ENCODE assay signal across 8 cellular contexts in genomic region chrX:12973561-12974216, GRCh38. TPM values are rescaled to one million over a fixed set of nuclear protein-coding genes. Genes with fewer than 3 reads are reported as not detected.
DNase-seq lines count a peak whose midpoint lies in the region; ATAC-seq, FAIRE-seq and TF ChIP-seq lines count a peak whose summit lies in the region.

No MANE protein-coding gene starts in this region.

- H4K20me1 ChIP-seq in HepG2 (ENCODE audit: insufficient read depth, low read length) = no peaks in the 10 kb centered on the region

- ATAC-seq in HepG2 = no peak
- no peak for ATAC-seq in HG02798 (IDR thresholded peaks at IDR 0.05; ENCODE audit: poor library complexity, unreplicated experiment)
- no peak for ATAC-seq in GM19351 (IDR thresholded peaks at IDR 0.05; ENCODE audit: unreplicated experiment)

- H3K79me2 ChIP-seq in HepG2 (ENCODE audit: insufficient read depth, low read length) = no peaks in the 10 kb centered on the region

- no peaks in the 10 kb centered on the region for H3K36me3 ChIP-seq in liver (ENCODE audit: control insufficient read depth in 4 of 4, insufficient read depth in 3 of 4, low read depth in 1 of 4, low read length in 3 of 4)
- H3K36me3 ChIP-seq in HepG2 (replicated peaks in 1 of 2; ENCODE audit: control insufficient read depth in 1 of 2, insufficient read depth in 2 of 2, low read length in 2 of 2) = no peaks in the 10 kb centered on the region
- H3K36me3 ChIP-seq in spleen = peaks cover 0 to 24% (median 0%) of the 10 kb centered on the region in 6 donors

- H2AFZ ChIP-seq in HepG2 (ENCODE audit: low read length) = no peak overlapping the region

- H3K27ac Mint-ChIP-seq in activated CD4-positive, alpha-beta memory T cell treated with anti-CD3 and anti-CD28 coated beads, Interleukin-2, amount 10 ng/mL, durations not matched to agents 7 days and 5 days = peak overlapping the region; percentile 97

- H3K4me1 ChIP-seq in liver (ENCODE audit: control insufficient read depth in 4 of 4, insufficient read depth in 4 of 4, low read length in 3 of 4) (peaks cover 0 to 10% (median 8%) of the 10 kb centered on the region in 4 donors), HepG2 (ENCODE audit: insufficient read depth, low read length) (no peaks in the 10 kb centered on the region), spleen (peaks cover 9 to 59% (median 42%) of the 10 kb centered on the region in 6 donors)

- FAIRE-seq in HepG2 (lab: Jason Lieb, UNC) = no peak

- H3K27me3 ChIP-seq in liver (ENCODE audit: control insufficient read depth in 4 of 4, insufficient read depth in 4 of 4, low read length in 3 of 4) (no peaks in the 10 kb centered on the region), HepG2 (ENCODE audit: control insufficient read depth in 1 of 2, insufficient read depth in 2 of 2, low read length in 2 of 2) (peaks cover 0 to 11% of the 10 kb centered on the region in 2 experiments; a peak in 4 of 5 replicates), spleen (replicated peaks in 1 of 7) (peaks cover 0 to 15% (median 0%) of the 10 kb centered on the region in 7 donors)

- no peaks in the 10 kb centered on the region for H3K9me3 ChIP-seq in liver (ENCODE audit: control insufficient read depth in 4 of 4, low read length in 3 of 4)
- no peaks in the 10 kb centered on the region for H3K9me3 ChIP-seq in HepG2 (ENCODE audit: low read length)
- H3K9me3 ChIP-seq in spleen = peaks cover 0 to 13% (median 0%) of the 10 kb centered on the region in 8 donors

- TF ChIP-seq POLR2A in HepG2 (IDR thresholded peaks at IDR 0.05; ENCODE audit: insufficient read depth in 1 of 2, low read depth in 2 of 2, low read length in 2 of 2) (no peak), spleen (IDR thresholded peaks at IDR 0.05) (no peak)

- peak overlapping the region in 1 of 3 donors; percentile 84 for H3K4me3 ChIP-seq in liver (ENCODE audit: low read depth in 1 of 3, low read length in 3 of 3)
- no peak overlapping the region for H3K4me3 ChIP-seq in HepG2 (replicated peaks in 1 of 3; ENCODE audit: insufficient read depth in 1 of 3, low read depth in 2 of 3, low read length in 3 of 3)
- H3K4me3 ChIP-seq in fibroblast of villous mesenchyme (ENCODE audit: low read depth, low read length) = peak overlapping the region; percentile 90
- H3K4me3 ChIP-seq in spleen = peak overlapping the region; percentile 64 to 89 (median 74)

- H3K36me3 Mint-ChIP-seq in activated CD4-positive, alpha-beta memory T cell treated with anti-CD3 and anti-CD28 coated beads, Interleukin-2, amount 10 ng/mL, durations not matched to agents 7 days and 5 days (ENCODE audit: low read depth) = peaks cover 49% of the 10 kb centered on the region

- no peaks in the 10 kb centered on the region for H3K9me3 Mint-ChIP-seq in activated CD4-positive, alpha-beta memory T cell treated with anti-CD3 and anti-CD28 coated beads, Interleukin-2, amount 10 ng/mL, durations not matched to agents 7 days and 5 days

- no peak for TF ChIP-seq EP300 in HepG2 (IDR thresholded peaks at IDR 0.05; ENCODE audit: low read depth in 2 of 2, low read length in 2 of 2)
- TF ChIP-seq EP300 in HepG2 (CRISPR knock-in tag; IDR thresholded peaks at IDR 0.05; ENCODE audit: borderline replicate concordance) = no peak

- no peak for TF ChIP-seq RAD21 in liver (IDR thresholded peaks at IDR 0.05)
- TF ChIP-seq RAD21 in HepG2 (CRISPR knock-in tag; IDR thresholded peaks at IDR 0.05) = no peak

- H3K4me1 Mint-ChIP-seq in activated CD4-positive, alpha-beta memory T cell treated with anti-CD3 and anti-CD28 coated beads, Interleukin-2, amount 10 ng/mL, durations not matched to agents 7 days and 5 days = peaks cover 36% of the 10 kb centered on the region

- H3K4me2 ChIP-seq in HepG2 (ENCODE audit: low read depth, low read length) = no peak overlapping the region

- 66% methylated on average over 18 of the region's 18 CpGs for WGBS in liver
- 81% methylated on average over 12 of the region's 18 CpGs for WGBS in HepG2 (ENCODE audit: low lambda C conversion rate)
- WGBS in spleen, 5 donors = 7 to 42% (median 12%) methylated on average over 13 to 18 of the region's 18 CpGs

- no peaks in the 10 kb centered on the region for H3K27me3 Mint-ChIP-seq in activated CD4-positive, alpha-beta memory T cell treated with anti-CD3 and anti-CD28 coated beads, Interleukin-2, amount 10 ng/mL, durations not matched to agents 7 days and 5 days

- peak overlapping the region; percentile 83 to 98 for H3K27ac ChIP-seq in liver (ENCODE audit: low read depth in 1 of 2, low read length in 2 of 2)
- H3K27ac ChIP-seq in HepG2 (ENCODE audit: extremely low read length, insufficient read depth, low read length) = no peak overlapping the region
- peak overlapping the region; percentile 75 to 98 (median 97) for H3K27ac ChIP-seq in spleen

- no TSS peak for BruUV-seq in HepG2 (replicated peaks; lab: Mats Ljungman, UMichigan)

- TF ChIP-seq CTCF in liver (IDR thresholded peaks at IDR 0.05; ENCODE audit: low read depth, low read length, missing input control) (no peak), HepG2 (CRISPR knock-in tag; IDR thresholded peaks at IDR 0.05) (no peak), fibroblast of villous mesenchyme (IDR thresholded peaks at IDR 0.05; ENCODE audit: insufficient read depth, low read depth, low read length) (no peak), spleen (IDR thresholded peaks at IDR 0.05 in 8 of 11, conservative IDR thresholded peaks at IDR 0.05 in 3 of 11) (no peak)

- DNase-seq in HepG2 (ENCODE audit: low spot score) (no peak), fibroblast of villous mesenchyme (ENCODE audit: low read depth) (no peak), spleen (peak; percentile 90), islet precursor cell (no peak)
- peak; percentile 59 for DNase-seq in activated CD4-positive, alpha-beta memory T cell treated with anti-CD3 and anti-CD28 coated beads, Interleukin-2, amount 10 ng/mL, durations not matched to agents 7 days and 5 days

- in situ Hi-C loops in HepG2 (cut with HindIII; ENCODE audit: extremely low pct_ligation_motif_present, low pct_unique_long_range_greater_than_20kb) = no loop called here

- peak overlapping the region; percentile 89 for H3K4me3 Mint-ChIP-seq in activated CD4-positive, alpha-beta memory T cell treated with anti-CD3 and anti-CD28 coated beads, Interleukin-2, amount 10 ng/mL, durations not matched to agents 7 days and 5 days

- intact Hi-C loops in HepG2 (cut with micrococcal nuclease; ENCODE audit: unreplicated experiment) = no loop called here
- intact Hi-C loops in spleen (cut with DNase I; ENCODE audit: low total_unique reads) = no loop called here

- peak overlapping the region in 1 of 2 donors; percentile 81 for H3K9ac ChIP-seq in liver (ENCODE audit: low read depth in 1 of 2, low read length in 2 of 2)
- no peak overlapping the region for H3K9ac ChIP-seq in HepG2 (ENCODE audit: insufficient read depth, low read depth, low read length)

- CTCF ChIA-PET in HepG2 (lab: Yijun Ruan, JAX; ENCODE audit: low intra/inter-chr PET ratio, low total read pairs) = no interaction called here
- CTCF ChIA-PET in activated CD4-positive, alpha-beta memory T cell treated with anti-CD3 and anti-CD28 coated beads, Interleukin-2, amount 10 ng/mL, durations not matched to agents 7 days and 5 days (lab: Charles Lee) = interaction anchor here (1.0 to 14.0 kb wide), 7 partner anchors 17 to 514 kb away, joined by 3 to 210 read pairs (median 11); no protein-coding TSS in a partner anchor

- POLR2A ChIA-PET in HepG2 (lab: Yijun Ruan, JAX) = no interaction called here
- POLR2A ChIA-PET in activated CD4-positive, alpha-beta memory T cell treated with anti-CD3 and anti-CD28 coated beads, Interleukin-2, amount 10 ng/mL, durations not matched to agents 7 days and 5 days (lab: Charles Lee) = interaction anchor here (2.0 to 25.0 kb wide), 7 partner anchors 11 to 761 kb away, joined by 6 to 1502 read pairs (median 113); partner anchors contain the start of genes OFD1 and TRAPPC2

TF ChIP-seq in liver, 16 proteins besides CTCF, POLR2A, EP300 and RAD21 (continues in another document):
- TF ChIP-seq HNF4G (IDR thresholded peaks at IDR 0.05) (no peak), YY1 (IDR thresholded peaks at IDR 0.05) (peak; percentile 33), EGR1 (IDR thresholded peaks at IDR 0.05; ENCODE audit: low read depth in 2 of 2) (no peak)

TF ChIP-seq in HepG2, 621 proteins besides CTCF, POLR2A, EP300 and RAD21 (continues in another document):
- TF ChIP-seq KLF16 (CRISPR knock-in tag; IDR thresholded peaks at IDR 0.05) (no peak), KLF11 (CRISPR knock-in tag; IDR thresholded peaks at IDR 0.05) (no peak), ZSCAN25 (CRISPR knock-in tag; IDR thresholded peaks at IDR 0.05) (no peak), TARDBP (CRISPR knock-in tag; IDR thresholded peaks at IDR 0.05) (no peak)

RNA-seq across cellular contexts. Expression of gene TMSB4X, which starts 1.2 kb away (rescaled TPM):
- total RNA-seq in liver (1,000 to 10,000 TPM in 1 of 2 donors, 100 to 1,000 TPM in 1; 658 to 1,704 TPM), HepG2 (2016; rRNA removed; fragmentation: Illumina TruSeq; extraction: Trizol) (10.5 and 15.9 TPM in 2 replicates), fibroblast of villous mesenchyme (7,483 and 8,887 TPM in 2 replicates), spleen (over 10,000 TPM in 3 of 7 donors, 1,000 to 10,000 TPM in 4; 6,343 to 12,135 (median 6,919) TPM)
- polyA plus RNA-seq in liver (100 to 1,000 TPM; 752 to 881 TPM), HepG2 (2011; rRNA removed) (29.6 and 50.7 TPM in 2 replicates), spleen (over 10,000 TPM; 14,844 to 19,174 (median 17,521) TPM)
- 6.0 and 6.1 TPM in 2 replicates for total RNA-seq in HepG2 (2016; cell fraction: cytosol; rRNA removed; fragmentation: Illumina TruSeq; extraction: Trizol; ENCODE audit: low read depth)
- 13.6 and 19.1 TPM in 2 replicates for total RNA-seq in HepG2 (2016; cell fraction: insoluble cytoplasmic fraction; rRNA removed; fragmentation: Illumina TruSeq; extraction: Trizol)
- 8.9 and 9.5 TPM in 2 replicates for total RNA-seq in HepG2 (2016; cell fraction: membrane; rRNA removed; fragmentation: Illumina TruSeq; extraction: Trizol)
- total RNA-seq in HepG2 (2016; cell fraction: nucleus; rRNA removed; fragmentation: Illumina TruSeq; extraction: Trizol) = 4.1 and 5.6 TPM in 2 replicates
- 16.3 and 38.0 TPM in 2 replicates for polyA plus RNA-seq in HepG2 (2011; cell fraction: cytosol; rRNA removed)
- 3.7 and 8.2 TPM in 2 replicates for polyA plus RNA-seq in HepG2 (2011; cell fraction: nucleus; rRNA removed)
- polyA plus RNA-seq in HepG2 (2012) = 14.4 and 69.9 TPM in 2 replicates
- polyA plus RNA-seq in HepG2 (2016; cell fraction: cytosol; fragmentation: Illumina TruSeq; extraction: Trizol; ENCODE audit: low read depth) = 5.4 and 6.7 TPM in 2 replicates
- polyA plus RNA-seq in HepG2 (2016; cell fraction: insoluble cytoplasmic fraction; fragmentation: Illumina TruSeq; extraction: Trizol; ENCODE audit: low read depth) = 17.5 and 21.0 TPM in 2 replicates
- 6.6 and 8.1 TPM in 2 replicates for polyA plus RNA-seq in HepG2 (2016; cell fraction: membrane; fragmentation: Illumina TruSeq; extraction: Trizol; ENCODE audit: low read depth)
- 7.5 and 7.7 TPM in 2 replicates for polyA plus RNA-seq in HepG2 (2016; cell fraction: nucleus; fragmentation: Illumina TruSeq; extraction: Trizol; ENCODE audit: insufficient read depth, low read depth)
- polyA minus RNA-seq in HepG2 (2011; rRNA and poly(A)+ RNA removed; ENCODE audit: low replicate concordance) = 10.0 and 228 TPM in 2 replicates
- polyA minus RNA-seq in HepG2 (2011; cell fraction: cytosol; rRNA and poly(A)+ RNA removed) = 14.2 and 18.9 TPM in 2 replicates
- polyA minus RNA-seq in HepG2 (2011; cell fraction: nucleus; rRNA and poly(A)+ RNA removed) = 7.5 and 12.3 TPM in 2 replicates
- total RNA-seq in activated CD4-positive, alpha-beta memory T cell treated with anti-CD3 and anti-CD28 coated beads, Interleukin-2, amount 10 ng/mL, durations not matched to agents 7 days and 5 days = over 10,000 TPM; 10,813 to 11,021 TPM

Comparison
In these comparisons a context has a peak if more than half of its experiments do, and no peak if none do; other contexts are left out.
1. RNA of gene TMSB4X, which starts 1.2 kb away (total RNA-seq): 10,813 to 11,021 TPM in activated CD4-positive, alpha-beta memory T cell treated with anti-CD3 and anti-CD28 coated beads, Interleukin-2, amount 10 ng/mL, durations not matched to agents 7 days and 5 days, 7,483 to 8,887 TPM in fibroblast of villous mesenchyme, 6,343 to 12,135 TPM in spleen and 658 to 1,704 TPM in liver; 4.1 to 19.1 TPM in HepG2; every median in the first group is over 10 times any median in the second.
2. H3K4me3 ChIP-seq: peak in fibroblast of villous mesenchyme (single experiment) and spleen (8 of 8); none in HepG2 (0 of 3).
3. DNase-seq: peak in activated CD4-positive, alpha-beta memory T cell treated with anti-CD3 and anti-CD28 coated beads, Interleukin-2, amount 10 ng/mL, durations not matched to agents 7 days and 5 days (single experiment) and spleen (single experiment); none in HepG2 (single experiment), fibroblast of villous mesenchyme (single experiment) and islet precursor cell (single experiment).